Comparison of ENCODE assay signal across 1 cellular context in genomic region chr12:107695772-107696171, GRCh38.
TF ChIP-seq lines count a peak whose summit lies in the region.

No MANE protein-coding gene starts in this region.

TF ChIP-seq in HepG2, 621 proteins besides CTCF, POLR2A, EP300 and RAD21:
- TF ChIP-seq NFE2L2 (IDR thresholded peaks at IDR 0.05; ENCODE audit: low read length) (peak; percentile 95), MAFG (CRISPR knock-in tag; IDR thresholded peaks at IDR 0.05) (peak; percentile 54; the same call in 1 of the 2 replicates), MAFF (IDR thresholded peaks at IDR 0.05; ENCODE audit: low read depth, low read length) (peak; percentile 81), ZNF121 (CRISPR knock-in tag; IDR thresholded peaks at IDR 0.05) (0 out of 2 replicates have a peak, but pooled peaks have one; percentile 22), NFE2 (CRISPR knock-in tag; IDR thresholded peaks at IDR 0.05) (peak; percentile 62; the same call in 1 of the 2 replicates), FOSL2 (CRISPR knock-in tag; IDR thresholded peaks at IDR 0.05) (peak; percentile 18; the same call in 1 of the 2 replicates), MAFK (conservative IDR thresholded peaks at IDR 0.05 in 1 of 2, IDR thresholded peaks at IDR 0.05 in 1 of 2; ENCODE audit: low read length in 2 of 2) (peak; percentile 84 to 86)
- TF ChIP-seq, protein P1, sequence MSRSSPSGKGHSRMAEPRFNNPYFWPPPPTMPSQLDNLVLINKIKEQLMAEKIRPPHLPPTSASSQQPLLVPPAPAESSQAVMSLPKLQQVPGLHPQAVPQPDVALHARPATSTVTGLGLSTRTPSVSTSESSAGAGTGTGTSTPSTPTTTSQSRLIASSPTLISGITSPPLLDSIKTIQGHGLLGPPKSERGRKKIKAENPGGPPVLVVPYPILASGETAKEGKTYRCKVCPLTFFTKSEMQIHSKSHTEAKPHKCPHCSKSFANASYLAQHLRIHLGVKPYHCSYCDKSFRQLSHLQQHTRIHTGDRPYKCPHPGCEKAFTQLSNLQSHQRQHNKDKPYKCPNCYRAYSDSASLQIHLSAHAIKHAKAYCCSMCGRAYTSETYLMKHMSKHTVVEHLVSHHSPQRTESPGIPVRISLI (CRISPR knock-in tag; IDR thresholded peaks at IDR 0.05; ENCODE audit: borderline replicate concordance), result peak; percentile 72; the same call in 1 of the 2 replicates
TF ChIP-seq in HepG2: peak in this region for 8; not testable (repeated sequence) for 613.
